In the genomic region with DNA sequence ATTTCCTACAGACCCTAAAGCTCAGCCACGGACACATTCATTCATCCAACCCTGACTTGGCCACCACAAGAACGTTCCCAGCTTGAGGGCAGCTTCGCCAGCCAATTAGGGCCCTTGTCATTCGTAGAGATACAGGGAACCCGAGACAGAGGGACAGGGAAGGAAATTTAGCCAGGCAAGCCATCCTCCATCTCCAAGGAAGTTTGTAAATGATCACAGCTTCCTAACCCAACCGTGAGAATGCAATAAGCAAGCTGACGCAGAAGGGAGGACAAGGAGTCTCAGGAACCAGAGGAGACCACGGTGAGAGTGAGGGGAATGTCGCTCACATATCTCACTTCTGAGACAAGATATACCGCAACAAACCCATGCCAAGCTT, we compare ENCODE assay signal across 8 cellular contexts. TPM values are rescaled to one million over a fixed set of nuclear protein-coding genes. Genes with fewer than 3 reads are reported as not detected.
A peak's percentile ranks its signal among the peaks of the same experiment; 100 is the strongest.
DNase-seq lines count a peak whose midpoint lies in the region; ATAC-seq lines count a peak whose summit lies in the region.

No MANE protein-coding gene starts in this region.

- no peaks in the 10 kb centered on the region for H3K27me3 Mint-ChIP-seq in activated CD4-positive, alpha-beta memory T cell treated with anti-CD3 and anti-CD28 coated beads for 36 hours
- no peaks in the 10 kb centered on the region for H3K27me3 Mint-ChIP-seq in stimulated activated naive CD8-positive, alpha-beta T cell treated with anti-CD3 and anti-CD28 coated beads, Interleukin-15, amount 100 ng/mL, for 72 hours

- no peak overlapping the region for H3K9ac ChIP-seq in iPS-18a (ENCODE audit: low read length)

- no peaks in the 10 kb centered on the region for H3K9me3 Mint-ChIP-seq in activated CD4-positive, alpha-beta memory T cell treated with anti-CD3 and anti-CD28 coated beads for 36 hours
- no peaks in the 10 kb centered on the region for H3K9me3 Mint-ChIP-seq in stimulated activated naive CD8-positive, alpha-beta T cell treated with anti-CD3 and anti-CD28 coated beads, Interleukin-15, amount 100 ng/mL, for 72 hours

- peaks cover 32% of the 10 kb centered on the region for H3K4me1 Mint-ChIP-seq in activated CD4-positive, alpha-beta memory T cell treated with anti-CD3 and anti-CD28 coated beads for 36 hours (ENCODE audit: low read depth)
- H3K4me1 Mint-ChIP-seq in stimulated activated naive CD8-positive, alpha-beta T cell treated with anti-CD3 and anti-CD28 coated beads, Interleukin-15, amount 100 ng/mL, for 72 hours: peaks cover 43% of the 10 kb centered on the region

- no peak for ATAC-seq in stimulated activated naive CD8-positive, alpha-beta T cell treated with anti-CD3 and anti-CD28 coated beads, Interleukin-15, amount 100 ng/mL, for 72 hours

- no peaks in the 10 kb centered on the region for H3K36me3 Mint-ChIP-seq in activated CD4-positive, alpha-beta memory T cell treated with anti-CD3 and anti-CD28 coated beads for 36 hours

- no peak overlapping the region for H3K27ac Mint-ChIP-seq in activated CD4-positive, alpha-beta memory T cell treated with anti-CD3 and anti-CD28 coated beads for 36 hours
- H3K27ac Mint-ChIP-seq in stimulated activated naive CD8-positive, alpha-beta T cell treated with anti-CD3 and anti-CD28 coated beads, Interleukin-15, amount 100 ng/mL, for 72 hours: no peak overlapping the region

- H3K4me3 Mint-ChIP-seq in activated CD4-positive, alpha-beta memory T cell treated with anti-CD3 and anti-CD28 coated beads for 36 hours: peak overlapping the region; percentile 39
- H3K4me3 Mint-ChIP-seq in stimulated activated naive CD8-positive, alpha-beta T cell treated with anti-CD3 and anti-CD28 coated beads, Interleukin-15, amount 100 ng/mL, for 72 hours: peak overlapping the region; percentile 55 to 70

- no peaks in the 10 kb centered on the region for H3K36me3 ChIP-seq in iPS-18a (ENCODE audit: control insufficient read depth, low read depth, low read length)

- H3K9me3 ChIP-seq in iPS-18a (ENCODE audit: control insufficient read depth, low read depth, low read length): no peaks in the 10 kb centered on the region

- DNase-seq in NOMO-1 treated with DMSO at 0.1 percent for 48 hours (lab: John Stamatoyannopoulos, UW; ENCODE audit: unreplicated experiment) (peak; percentile 2), NOMO-1 (lab: John Stamatoyannopoulos, UW; ENCODE audit: unreplicated experiment in 2 of 2) (no peak), amygdala (lab: John Stamatoyannopoulos, UW) (no peak), NCI-H1930 (lab: John Stamatoyannopoulos, UW) (no peak), glomerular visceral epithelial cell (ENCODE audit: extremely low spot score) (no peak)
- DNase-seq in activated CD4-positive, alpha-beta memory T cell treated with anti-CD3 and anti-CD28 coated beads for 36 hours: no peak
- DNase-seq in stimulated activated naive CD8-positive, alpha-beta T cell treated with anti-CD3 and anti-CD28 coated beads, Interleukin-15, amount 100 ng/mL, for 72 hours: no peak

- intact Hi-C loops in activated CD4-positive, alpha-beta memory T cell treated with anti-CD3 and anti-CD28 coated beads for 36 hours (cut with micrococcal nuclease): loop anchor here (2.0 to 5.0 kb wide), 3 partner anchors 59 to 422 kb away; a partner anchor contains a TSS

- peak overlapping the region; percentile 73 for H3K4me3 ChIP-seq in iPS-18a (ENCODE audit: low read length)

- H3K27me3 ChIP-seq in iPS-18a (ENCODE audit: control insufficient read depth, insufficient read depth, low read length): peaks cover 10% of the 10 kb centered on the region

- peaks cover 30% of the 10 kb centered on the region for H3K4me1 ChIP-seq in iPS-18a (ENCODE audit: control insufficient read depth, low read depth, low read length)

- H3K27ac ChIP-seq in iPS-18a (ENCODE audit: low read length): no peak overlapping the region

- POLR2A ChIA-PET in activated CD4-positive, alpha-beta memory T cell treated with anti-CD3 and anti-CD28 coated beads for 36 hours (lab: Charles Lee): interaction anchor here (1.0 to 1.1 kb wide), 2 partner anchors 39 to 86 kb away, joined by 3 to 4 read pairs; no protein-coding TSS in a partner anchor

- CTCF ChIA-PET in activated CD4-positive, alpha-beta memory T cell treated with anti-CD3 and anti-CD28 coated beads for 36 hours (lab: Charles Lee): interaction anchor here (0.7 to 2.7 kb wide), 8 partner anchors 8 to 292 kb away, joined by 3 to 15 read pairs (median 4); no protein-coding TSS in a partner anchor

RNA-seq across cellular contexts. Expression of a gene that starts 1.4 kb away (rescaled TPM):
- 1 to 10 TPM; 2.4 to 2.6 TPM for total RNA-seq in activated CD4-positive, alpha-beta memory T cell treated with anti-CD3 and anti-CD28 coated beads for 36 hours
